Comparison of ENCODE assay signal across 9 cellular contexts in the genomic region with DNA sequence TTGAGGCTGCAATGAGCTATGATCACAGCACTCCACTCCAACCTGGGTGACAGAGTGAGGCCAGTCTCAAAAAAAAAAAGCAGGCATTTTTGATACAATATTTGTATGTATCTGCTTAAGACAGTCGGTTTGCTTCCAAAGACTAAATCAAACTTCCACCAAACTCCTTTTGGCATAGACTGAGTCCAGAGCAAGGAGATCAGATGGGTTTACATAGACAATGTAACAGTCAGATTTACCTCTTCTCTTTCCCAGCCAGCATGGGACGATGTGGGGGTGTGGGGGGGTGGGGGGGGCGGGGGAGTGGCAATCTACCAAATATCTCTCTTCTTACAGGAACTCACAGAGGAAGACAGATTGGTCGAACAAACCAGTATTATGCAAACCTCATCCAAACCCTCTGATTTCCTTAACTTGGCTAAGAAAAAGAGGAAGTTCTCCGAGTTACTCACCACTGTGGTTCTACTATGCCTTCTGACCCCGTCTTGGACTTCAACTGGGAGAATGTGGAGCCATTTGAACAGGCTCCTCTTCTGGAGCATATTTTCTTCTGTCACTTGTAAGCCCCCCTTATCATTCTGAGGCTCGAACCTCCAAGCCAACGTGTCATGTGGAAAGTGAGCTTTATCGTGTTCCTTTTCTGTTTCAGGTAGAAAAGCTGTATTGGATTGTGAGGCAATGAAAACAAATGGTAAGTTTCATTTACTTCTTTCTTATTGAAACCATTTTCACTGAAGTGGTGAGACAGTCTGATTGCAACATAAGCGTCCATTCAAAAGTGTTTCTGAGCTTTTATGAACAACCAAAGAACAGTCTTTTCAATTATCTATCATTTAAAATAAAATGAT. TPM values are rescaled to one million over a fixed set of nuclear protein-coding genes. Genes with fewer than 3 reads are reported as not detected.
DNase-seq lines count a peak whose midpoint lies in the region; ATAC-seq and TF ChIP-seq lines count a peak whose summit lies in the region.
"Had no signal": no experiment of that assay in that cellular context is flagged by ENCODE, and none has a peak within 500 bp of the region (broad histone marks: within the 10 kb centered on the region; RNA-seq: fewer than 3 reads in every experiment).

A gene with protein sequence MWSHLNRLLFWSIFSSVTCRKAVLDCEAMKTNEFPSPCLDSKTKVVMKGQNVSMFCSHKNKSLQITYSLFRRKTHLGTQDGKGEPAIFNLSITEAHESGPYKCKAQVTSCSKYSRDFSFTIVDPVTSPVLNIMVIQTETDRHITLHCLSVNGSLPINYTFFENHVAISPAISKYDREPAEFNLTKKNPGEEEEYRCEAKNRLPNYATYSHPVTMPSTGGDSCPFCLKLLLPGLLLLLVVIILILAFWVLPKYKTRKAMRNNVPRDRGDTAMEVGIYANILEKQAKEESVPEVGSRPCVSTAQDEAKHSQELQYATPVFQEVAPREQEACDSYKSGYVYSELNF (plus strand): TSS at position 451 of the 848 bp plus-strand sequence. CDS start 54 bp downstream, at position 505.

- H3K36me3 ChIP-seq in brain microvascular endothelial cell (replicated peaks) = no peaks in the 10 kb centered on the region
- no peaks in the 10 kb centered on the region for H3K36me3 ChIP-seq in lung (ENCODE audit: control insufficient read depth in 2 of 2, insufficient read depth in 2 of 2, low read length in 2 of 2)

- in situ Hi-C loops in brain microvascular endothelial cell (cut with HindIII; ENCODE audit: low pct_ligation_motif_present, low sequenced_read_pairs) = no loop called here

- no peaks in the 10 kb centered on the region for H3K27me3 ChIP-seq in brain microvascular endothelial cell (replicated peaks)
- no peaks in the 10 kb centered on the region for H3K27me3 ChIP-seq in lung (ENCODE audit: control insufficient read depth, insufficient read depth)

- H3K4me3 ChIP-seq in brain microvascular endothelial cell (ENCODE audit: low read depth, low read length) (peak within 1 kb of the TSS; percentile 13), lung (no peak within 1 kb of the TSS)

- peak within 1 kb of the TSS; percentile 81 for H3K27ac ChIP-seq in brain microvascular endothelial cell
- H3K27ac ChIP-seq in lung (ENCODE audit: low read depth in 1 of 2, low read length in 1 of 2) = peak within 1 kb of the TSS in 1 of 2 donors; percentile 86

- CTCF ChIA-PET in GM10248 (lab: Yijun Ruan, JAX) = interaction anchor here (5.5 kb wide), 1 partner anchor 28 kb away, joined by 29 read pairs; no protein-coding TSS in a partner anchor

- DNase-seq in GM10248 (ENCODE audit: extremely low spot score) = peak; percentile 49
- peak; percentile 90 for DNase-seq in M059J (ENCODE audit: low read depth)
- DNase-seq in brain microvascular endothelial cell = peak; percentile 77
- peak; percentile 56 for DNase-seq in lung (ENCODE audit: low spot score)
- DNase-seq in NCI-H446 treated with DMSO at 0.1 percent for 48 hours (lab: John Stamatoyannopoulos, UW) = no peak
- no peak for DNase-seq in NCI-H1417 (lab: John Stamatoyannopoulos, UW)
- DNase-seq in DMS153 treated with DMSO at 0.1 percent for 48 hours (lab: John Stamatoyannopoulos, UW; ENCODE audit: unreplicated experiment) = no peak

- peaks cover 0 to 2% of the 10 kb centered on the region in 2 donors for H3K4me1 ChIP-seq in lung (ENCODE audit: control insufficient read depth in 2 of 2, insufficient read depth in 2 of 2, low read length in 2 of 2)

- WGBS in lung, 2 donors = 19 to 33% methylated on average over 10 of the region's 10 CpGs

- POLR2A ChIA-PET in GM10248 (lab: Yijun Ruan, JAX) = interaction anchor here (0.5 kb wide), 1 partner anchor 19 kb away, joined by 4 read pairs; no protein-coding TSS in a partner anchor

- ATAC-seq in lung (ENCODE audit: insufficient read depth, low FRiP score) = peak; percentile 94
- ATAC-seq in HG03045 (IDR thresholded peaks at IDR 0.05; ENCODE audit: unreplicated experiment) = no peak
- ATAC-seq: Panc1 had no signal

- TF ChIP-seq CTCF in GM10248 (IDR thresholded peaks at IDR 0.05; ENCODE audit: control extremely low read depth, extremely low read depth, low read depth, missing control alignments) = no peak
- TF ChIP-seq CTCF in brain microvascular endothelial cell (IDR thresholded peaks at IDR 0.05; ENCODE audit: low read depth, low read length, missing control alignments) = no peak
- no peak for TF ChIP-seq CTCF in lung (IDR thresholded peaks at IDR 0.05; ENCODE audit: control extremely low read depth, extremely low read depth)

- no peaks in the 10 kb centered on the region for H3K9me3 ChIP-seq in lung (ENCODE audit: control insufficient read depth in 2 of 2, insufficient read depth in 1 of 2, low read length in 1 of 2)

RNA-seq across cellular contexts. Expression of the gene that starts here (rescaled TPM):
- total RNA-seq in M059J (2014; rRNA removed; shearing (Covaris generic)) = 2.7 and 6.3 TPM in 2 replicates
- total RNA-seq in lung = 10 to 100 TPM in 1 of 2 donors, 1 to 10 TPM in 1; 6.9 to 23.4 TPM
- polyA plus RNA-seq in lung = 10 to 100 TPM; 10.0 to 36.3 TPM

Comparison
In these comparisons a context has a peak if more than half of its experiments do, and no peak if none do; other contexts are left out.
1. DNase-seq: peak in GM10248 (single experiment), M059J (single experiment), brain microvascular endothelial cell (single experiment) and lung (single experiment); none in NCI-H446 treated with DMSO at 0.1 percent for 48 hours (single experiment), NCI-H1417 (0 of 3) and DMS153 treated with DMSO at 0.1 percent for 48 hours (single experiment).